In the genomic region with DNA sequence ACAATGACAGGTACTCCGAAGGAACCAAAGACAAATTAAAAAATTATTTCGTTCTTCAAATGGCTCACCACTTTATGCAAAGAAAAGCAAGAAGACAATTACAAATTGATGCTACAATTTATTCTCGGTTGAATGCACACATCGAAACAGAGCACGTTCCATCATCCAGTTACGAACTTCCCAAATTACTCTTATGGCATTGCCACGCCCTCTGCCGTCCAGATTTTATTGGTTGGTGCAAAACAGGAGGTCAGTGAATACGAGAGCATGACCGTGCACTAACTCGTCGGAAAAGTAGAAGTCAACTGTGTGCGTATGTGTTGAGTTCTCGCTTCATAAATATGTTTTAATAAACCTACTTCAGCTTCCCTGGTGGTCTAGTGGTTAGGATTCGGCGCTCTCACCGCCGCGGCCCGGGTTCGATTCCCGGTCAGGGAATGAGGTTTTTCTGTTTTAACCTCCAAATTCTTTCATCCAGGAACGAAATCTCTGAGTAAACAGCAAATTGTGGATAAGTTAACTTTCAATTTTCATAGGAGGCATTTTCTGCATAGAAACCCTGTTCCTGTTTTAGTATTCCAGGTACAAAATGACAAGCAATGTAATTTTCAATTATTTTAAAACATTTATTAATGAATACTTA, we compare ENCODE assay signal across 7 cellular contexts. TPM values are rescaled to one million over a fixed set of nuclear protein-coding genes. Genes with fewer than 3 reads are reported as not detected.
DNase-seq lines count a peak whose midpoint lies in the region; ATAC-seq and TF ChIP-seq lines count a peak whose summit lies in the region.

No MANE protein-coding gene starts in this region.

- intact Hi-C loops in left lung (cut with DNase I) = no loop called here

- peak overlapping the region; percentile 42 to 57 for H3K27ac ChIP-seq in left lung

- H3K36me3 ChIP-seq in left lung = no peaks in the 10 kb centered on the region

- peaks cover 10 to 14% of the 10 kb centered on the region in 2 donors for H3K27me3 ChIP-seq in left lung

- H3K4me1 ChIP-seq in left lung = peaks cover 0 to 34% of the 10 kb centered on the region in 2 donors

- no peak for TF ChIP-seq CTCF in left lung (IDR thresholded peaks at IDR 0.05)

- no peak for TF ChIP-seq POLR2A in GM18505 (IDR thresholded peaks at IDR 0.05; ENCODE audit: borderline replicate concordance, extremely low read depth, insufficient read depth, insufficient read length)

- ATAC-seq in GM18505 (IDR thresholded peaks at IDR 0.05; ENCODE audit: unreplicated experiment) (peak; percentile 59), HG03196 (IDR thresholded peaks at IDR 0.05; ENCODE audit: unreplicated experiment) (peak; percentile 59), left lung (peak; percentile 67)

- no peaks in the 10 kb centered on the region for H3K9me3 ChIP-seq in left lung

- H3K4me3 ChIP-seq in left lung = peak overlapping the region; percentile 35 to 43

- DNase-seq in NCI-H524 (lab: John Stamatoyannopoulos, UW) = peak; percentile 86 to 88
- DNase-seq in activated CD4-positive, alpha-beta T cell treated with anti-CD3 and anti-CD28 coated beads, Interleukin-2, amount 50 U/mL, for 1 hour = peak; percentile 63
- peak; percentile 91 for DNase-seq in dermis blood vessel endothelial cell
- peak in 1 of 2 donors; percentile 80 for DNase-seq in left lung
- peak; percentile 80 to 83 for DNase-seq in stimulated activated CD4-positive, alpha-beta T cell treated with anti-CD3 and anti-CD28 coated beads, Interleukin-2, amount 100 ng/mL, for 24 hours

RNA-seq across cellular contexts. Expression of gene ZNF311, which starts 23.2 kb away (rescaled TPM):
- total RNA-seq in dermis blood vessel endothelial cell (0.17 and 0.28 TPM in 2 replicates), left lung (1 to 10 TPM; 1.7 to 1.8 TPM)

RNA-seq across cellular contexts. Expression of gene TRIM27, which starts 58.2 kb away (rescaled TPM):
- 72.9 and 83.0 TPM in 2 replicates for total RNA-seq in dermis blood vessel endothelial cell
- 10 to 100 TPM; 42.2 to 47.5 TPM for total RNA-seq in left lung
